ENCODE assay signal across 16 cellular contexts in the genomic region with DNA sequence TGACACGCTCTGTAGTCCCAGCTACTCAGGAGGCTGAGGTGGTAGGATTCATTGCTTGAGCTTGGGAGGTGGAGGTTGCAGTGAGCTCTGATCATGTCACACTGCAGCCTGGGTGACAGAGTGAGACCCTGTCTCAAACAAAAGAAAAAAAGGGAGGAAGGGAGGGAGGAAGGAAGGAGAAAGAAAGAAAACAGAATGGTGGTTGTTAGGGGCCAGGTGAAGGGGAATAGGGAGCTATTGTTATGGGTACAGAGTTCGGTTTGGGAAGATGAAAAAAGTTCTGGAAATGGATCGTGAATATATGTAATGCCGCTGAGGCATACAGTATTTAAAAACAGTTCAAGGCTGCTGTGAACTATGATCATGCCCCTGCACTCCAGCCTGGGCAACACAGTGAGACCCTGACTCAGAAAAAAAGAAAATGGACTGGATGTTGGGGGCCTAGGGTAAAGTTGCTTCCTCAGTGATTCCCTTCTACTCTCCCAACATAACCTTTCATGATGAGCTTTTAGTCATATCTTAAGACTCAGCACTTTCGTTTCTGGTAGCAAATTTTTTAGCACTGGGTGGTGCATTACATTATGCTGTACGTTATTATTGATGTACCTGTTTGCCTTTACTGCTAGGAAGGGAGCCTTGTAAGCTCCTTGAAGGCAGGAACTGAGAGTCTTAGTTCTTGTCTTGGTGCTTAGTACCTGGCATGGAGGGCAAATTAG. TPM values are rescaled to one million over a fixed set of nuclear protein-coding genes. Genes with fewer than 3 reads are reported as not detected.
DNase-seq lines count a peak whose midpoint lies in the region; ATAC-seq and TF ChIP-seq lines count a peak whose summit lies in the region.
"Had no signal": no experiment of that assay in that cellular context is flagged by ENCODE, and none has a peak within 500 bp of the region (broad histone marks: within the 10 kb centered on the region; RNA-seq: fewer than 3 reads in every experiment).

No MANE protein-coding gene starts in this region.

- peaks cover 49% of the 10 kb centered on the region for H3K27me3 Mint-ChIP-seq in stimulated activated naive CD8-positive, alpha-beta T cell treated with anti-CD3 and anti-CD28 coated beads, Interleukin-15, Interleukin-2, amounts not matched to agents 100 ng/mL and 50 ng/mL, for 24 hours
- peaks cover 15% of the 10 kb centered on the region for H3K27me3 Mint-ChIP-seq in endothelial cell (ENCODE audit: unreplicated experiment)

- H3K4me2 ChIP-seq in PC-9, result 0 out of 2 replicates have a peak overlapping the region, but pooled peaks have one; percentile 21

- H4K20me1 ChIP-seq in PC-9 (ENCODE audit: insufficient read depth), result peaks cover 71% of the 10 kb centered on the region

- CTCF ChIA-PET in PC-9 (lab: Charles Lee), result interaction anchor here (1.7 kb wide), 1 partner anchor 32 kb away, joined by 6 read pairs; no protein-coding TSS in a partner anchor

- no peaks in the 10 kb centered on the region for H3K27me3 ChIP-seq in PC-9 (ENCODE audit: insufficient read depth, low read depth)
- H3K27me3 ChIP-seq: SJSA1 had no signal

- DNase-seq in stimulated activated naive CD8-positive, alpha-beta T cell treated with anti-CD3 and anti-CD28 coated beads, Interleukin-15, Interleukin-2, amounts not matched to agents 100 U/mL and 50 U/mL, for 24 hours, result no peak
- DNase-seq in PC-9 (no peak), endothelial cell (ENCODE audit: low spot score) (no peak), DMS53 treated with DMSO at 0.1 percent for 48 hours (lab: John Stamatoyannopoulos, UW; ENCODE audit: unreplicated experiment) (no peak), ureter (ENCODE audit: low spot score) (no peak)
- DNase-seq: AML-193; CD4-positive, alpha-beta memory T cell; DND-41; GDM1; NCI-H1092; NCI-H226; NCI-H526 had no signal

- H3K4me3 ChIP-seq in PC-9, result no peak overlapping the region
- H3K4me3 ChIP-seq: SJSA1 had no signal

- no peaks in the 10 kb centered on the region for H3K9me3 ChIP-seq in PC-9 (ENCODE audit: insufficient read depth, low read depth)
- H3K9me3 ChIP-seq: SJSA1 had no signal

- ATAC-seq in stimulated activated naive CD8-positive, alpha-beta T cell treated with anti-CD3 and anti-CD28 coated beads, Interleukin-15, Interleukin-2, amounts not matched to agents 100 U/mL and 50 U/mL, for 24 hours, result no peak
- ATAC-seq in HG03342 (IDR thresholded peaks at IDR 0.05; ENCODE audit: unreplicated experiment) (no peak), GM19395 (IDR thresholded peaks at IDR 0.05; ENCODE audit: unreplicated experiment) (no peak)

- H3K27ac Mint-ChIP-seq in stimulated activated naive CD8-positive, alpha-beta T cell treated with anti-CD3 and anti-CD28 coated beads, Interleukin-15, Interleukin-2, amounts not matched to agents 100 ng/mL and 50 ng/mL, for 24 hours, result no peak overlapping the region
- H3K27ac Mint-ChIP-seq in endothelial cell (ENCODE audit: unreplicated experiment), result peak overlapping the region; percentile 68
- H3K27ac Mint-ChIP-seq: CD4-positive, alpha-beta memory T cell had no signal

- H3K4me1 ChIP-seq in PC-9 (replicated peaks; ENCODE audit: insufficient read depth), result peaks cover 15% of the 10 kb centered on the region; the same call in 1 of the 2 replicates

- POLR2A ChIA-PET in PC-9 (lab: Charles Lee; ENCODE audit: unreplicated experiment), result interaction anchor here (0.6 kb wide), 1 partner anchor 484 kb away, joined by 3 read pairs; no protein-coding TSS in a partner anchor

- peaks cover 58% of the 10 kb centered on the region for H3K4me1 Mint-ChIP-seq in stimulated activated naive CD8-positive, alpha-beta T cell treated with anti-CD3 and anti-CD28 coated beads, Interleukin-15, Interleukin-2, amounts not matched to agents 100 ng/mL and 50 ng/mL, for 24 hours (ENCODE audit: low read depth)
- peaks cover 51% of the 10 kb centered on the region for H3K4me1 Mint-ChIP-seq in endothelial cell (ENCODE audit: unreplicated experiment)

- intact Hi-C loops in PC-9 (cut with micrococcal nuclease; ENCODE audit: unreplicated experiment), result loop anchor here (10.0 kb wide), 2 partner anchors 182 to 518 kb away; partner anchors contain the start of gene HSPA9

- TF ChIP-seq CTCF in PC-9 (conservative IDR thresholded peaks at IDR 0.05), result no peak
- no peak for TF ChIP-seq CTCF in endothelial cell (IDR thresholded peaks at IDR 0.05; ENCODE audit: unreplicated experiment)

- H3K79me2 ChIP-seq in PC-9 (ENCODE audit: low read depth), result peaks cover 88% of the 10 kb centered on the region

- peaks cover 27% of the 10 kb centered on the region for H3K36me3 ChIP-seq in PC-9 (ENCODE audit: low read depth)

- H3K4me3 Mint-ChIP-seq in stimulated activated naive CD8-positive, alpha-beta T cell treated with anti-CD3 and anti-CD28 coated beads, Interleukin-15, Interleukin-2, amounts not matched to agents 100 ng/mL and 50 ng/mL, for 24 hours, result peak overlapping the region; percentile 8
- peak overlapping the region; percentile 61 for H3K4me3 Mint-ChIP-seq in endothelial cell (ENCODE audit: unreplicated experiment)

- no peak overlapping the region for H3K27ac ChIP-seq in PC-9
- H3K27ac ChIP-seq: SJSA1 had no signal

- peaks cover 8% of the 10 kb centered on the region for H3K9me3 Mint-ChIP-seq in stimulated activated naive CD8-positive, alpha-beta T cell treated with anti-CD3 and anti-CD28 coated beads, Interleukin-15, Interleukin-2, amounts not matched to agents 100 ng/mL and 50 ng/mL, for 24 hours
- H3K9me3 Mint-ChIP-seq in endothelial cell (ENCODE audit: unreplicated experiment), result peaks cover 4% of the 10 kb centered on the region

- H3K9me2 ChIP-seq in PC-9 (ENCODE audit: insufficient read depth), result no peaks in the 10 kb centered on the region

- H3K36me3 Mint-ChIP-seq in stimulated activated naive CD8-positive, alpha-beta T cell treated with anti-CD3 and anti-CD28 coated beads, Interleukin-15, Interleukin-2, amounts not matched to agents 100 ng/mL and 50 ng/mL, for 24 hours (ENCODE audit: low read depth), result peaks cover 64% of the 10 kb centered on the region
- H3K36me3 Mint-ChIP-seq in endothelial cell (ENCODE audit: low read depth, unreplicated experiment), result peaks cover 46% of the 10 kb centered on the region

- BruUV-seq in PC-9 (replicated peaks; lab: Mats Ljungman, UMichigan), result no TSS peak

- H3F3A ChIP-seq in PC-9 (ENCODE audit: insufficient read depth, low read depth), result peaks cover 8% of the 10 kb centered on the region; the same call in 1 of the 2 replicates

- H2AFZ ChIP-seq in PC-9, result no peak overlapping the region

RNA-seq across cellular contexts. Expression of gene CTNNA1, which starts 4.0 kb away (rescaled TPM):
- total RNA-seq in PC-9 (2021) (91.7 and 94.0 TPM in 2 replicates), endothelial cell (ENCODE audit: unreplicated experiment) (521 TPM), ureter (379 TPM)
